Comparison of ENCODE assay signal across 8 cellular contexts in genomic region chr14:53295985-53296582, GRCh38.
DNase-seq lines count a peak whose midpoint lies in the region; ATAC-seq and TF ChIP-seq lines count a peak whose summit lies in the region.

No MANE protein-coding gene starts in this region.

- H3K4me3 Mint-ChIP-seq in progenitor cell of endocrine pancreas (ENCODE audit: low read depth) = no peak overlapping the region

- H3K4me1 ChIP-seq in effector memory CD4-positive, alpha-beta T cell (ENCODE audit: control insufficient read depth, insufficient read depth, low read length, poor library complexity, severe bottlenecking) = no peaks in the 10 kb centered on the region

- no peaks in the 10 kb centered on the region for H3K9me3 ChIP-seq in effector memory CD4-positive, alpha-beta T cell (ENCODE audit: control insufficient read depth, low read length)

- POLR2A ChIA-PET in HEK293T (lab: Yijun Ruan, JAX) (interaction anchor here (1.0 kb wide), 1 partner anchor 143 kb away, joined by 3 read pairs; the partner anchor contains the start of gene DDHD1), RWPE1 (lab: Yijun Ruan, JAX; ENCODE audit: low non-redundant PET) (no interaction called here)

- no peak for ATAC-seq in GM18519 (IDR thresholded peaks at IDR 0.05; ENCODE audit: low FRiP score, unreplicated experiment)

- peak; percentile 45 for DNase-seq in NCI-H510A treated with DMSO at 0.1 percent for 48 hours (lab: John Stamatoyannopoulos, UW)
- no peak for DNase-seq in NCI-H510A (lab: John Stamatoyannopoulos, UW)
- peak; percentile 41 for DNase-seq in HEK293T (ENCODE audit: extremely low spot score)
- DNase-seq in RWPE1 (ENCODE audit: low spot score) = peak; percentile 25
- DNase-seq in fibroblast of mammary gland (ENCODE audit: low read depth) = peak; percentile 59
- no peak for DNase-seq in progenitor cell of endocrine pancreas (ENCODE audit: low spot score, unreplicated experiment)
- no peak for DNase-seq in effector memory CD4-positive, alpha-beta T cell

- no peaks in the 10 kb centered on the region for H3K27me3 Mint-ChIP-seq in progenitor cell of endocrine pancreas

- no peaks in the 10 kb centered on the region for H3K4me1 Mint-ChIP-seq in progenitor cell of endocrine pancreas (ENCODE audit: low read depth)

- TF ChIP-seq CTCF in RWPE1 (conservative IDR thresholded peaks at IDR 0.05; ENCODE audit: low read depth) (peak; percentile 66; the same call in 1 of the 2 replicates), fibroblast of mammary gland (conservative IDR thresholded peaks at IDR 0.05; ENCODE audit: control insufficient read depth, insufficient read depth, low read depth, low read length) (peak; percentile 56), progenitor cell of endocrine pancreas (IDR thresholded peaks at IDR 0.05; ENCODE audit: unreplicated experiment) (peak; percentile 78)

- CTCF ChIA-PET in HEK293T (lab: Yijun Ruan, JAX) (interaction anchor here (0.6 to 2.4 kb wide), 9 partner anchors 10 to 1317 kb away, joined by 3 to 26 read pairs (median 5); no protein-coding TSS in a partner anchor), RWPE1 (lab: Yijun Ruan, JAX) (interaction anchor here (0.6 to 1.8 kb wide), 15 partner anchors 8 to 1278 kb away, joined by 3 to 24 read pairs (median 3); partner anchors contain the start of gene DDHD1)

- H3K27ac ChIP-seq in RWPE1 = no peak overlapping the region
- H3K27ac ChIP-seq in effector memory CD4-positive, alpha-beta T cell (ENCODE audit: insufficient read depth, low read length, poor library complexity, severe bottlenecking) = no peak overlapping the region

- H3K4me3 ChIP-seq in fibroblast of mammary gland (ENCODE audit: control insufficient read depth, low read depth, low read length) = no peak overlapping the region
- no peak overlapping the region for H3K4me3 ChIP-seq in effector memory CD4-positive, alpha-beta T cell (ENCODE audit: insufficient read depth, low read depth, low read length, poor library complexity, severe bottlenecking)

- no peaks in the 10 kb centered on the region for H3K36me3 Mint-ChIP-seq in progenitor cell of endocrine pancreas (ENCODE audit: insufficient read depth)

- H3K27me3 ChIP-seq in effector memory CD4-positive, alpha-beta T cell (replicated peaks; ENCODE audit: control insufficient read depth, insufficient read depth, low read length, poor library complexity, severe bottlenecking) = no peaks in the 10 kb centered on the region

- H3K9me3 Mint-ChIP-seq in progenitor cell of endocrine pancreas (ENCODE audit: low read depth) = no peaks in the 10 kb centered on the region

- no peaks in the 10 kb centered on the region for H3K36me3 ChIP-seq in effector memory CD4-positive, alpha-beta T cell (ENCODE audit: control insufficient read depth, insufficient read depth, low read length)

- no peak overlapping the region for H3K27ac Mint-ChIP-seq in progenitor cell of endocrine pancreas

TF ChIP-seq in HEK293T, 16 proteins besides CTCF, POLR2A, EP300 and RAD21:
- TF ChIP-seq ARNT (IDR thresholded peaks at IDR 0.05) (no peak), BHLHE40 (IDR thresholded peaks at IDR 0.05; ENCODE audit: borderline replicate concordance) (no peak), SUZ12 (IDR thresholded peaks at IDR 0.05) (no peak), TARDBP (IDR thresholded peaks at IDR 0.05) (no peak), NFRKB (IDR thresholded peaks at IDR 0.05) (no peak), PKNOX1 (IDR thresholded peaks at IDR 0.05) (no peak), FOXA1 (IDR thresholded peaks at IDR 0.05) (no peak), FOXM1 (IDR thresholded peaks at IDR 0.05; ENCODE audit: borderline replicate concordance) (no peak), HDGF (IDR thresholded peaks at IDR 0.05; ENCODE audit: borderline replicate concordance) (no peak), CTBP1 (IDR thresholded peaks at IDR 0.05; ENCODE audit: borderline replicate concordance) (no peak)

Comparison
In these comparisons a context has a peak if more than half of its experiments do, and no peak if none do; other contexts are left out.
1. DNase-seq: peak in NCI-H510A treated with DMSO at 0.1 percent for 48 hours (single experiment), HEK293T (single experiment), RWPE1 (single experiment) and fibroblast of mammary gland (single experiment); none in NCI-H510A (single experiment), progenitor cell of endocrine pancreas (single experiment) and effector memory CD4-positive, alpha-beta T cell (0 of 3).
2. Peak in every context shown above with its lines, with median percentiles within 50 percentile points of each other: CTCF ChIP-seq.